ENCODE assay signal across 8 cellular contexts in the genomic region with DNA sequence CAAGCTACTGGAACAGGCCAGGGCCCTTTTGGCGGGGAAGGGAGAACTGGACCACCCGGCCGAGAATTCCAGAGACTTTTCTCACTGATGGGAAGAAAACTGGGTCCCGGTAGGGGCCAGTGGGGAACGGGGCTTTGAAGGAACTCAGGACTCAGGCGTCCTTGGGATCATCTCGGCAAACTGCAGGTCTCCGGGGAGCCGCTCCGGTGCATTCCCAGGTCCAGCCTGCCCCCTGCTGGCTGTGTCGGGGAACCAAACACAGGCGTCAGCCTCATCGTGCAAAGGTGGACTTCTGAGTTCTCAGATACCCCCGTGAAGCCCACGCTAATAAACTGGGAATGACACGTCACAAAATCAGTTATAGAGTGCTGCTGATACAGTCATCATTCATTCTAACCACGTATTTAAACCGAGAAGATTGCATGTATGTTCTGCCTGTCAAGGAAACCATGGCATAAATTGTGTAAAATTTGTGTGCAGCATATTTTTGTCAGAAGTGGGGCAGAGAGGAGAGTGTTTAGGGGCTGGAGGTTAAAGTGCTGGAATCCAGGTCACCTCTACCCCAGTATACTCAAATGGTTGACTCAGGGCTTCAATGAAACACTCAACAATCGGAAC.
A peak's percentile ranks its signal among the peaks of the same experiment; 100 is the strongest.
DNase-seq lines count a peak whose midpoint lies in the region; ATAC-seq and TF ChIP-seq lines count a peak whose summit lies in the region.

No MANE protein-coding gene starts in this region.

- H3K27ac ChIP-seq in parathyroid adenoma: no peak overlapping the region

- DNase-seq in AG20443 (ENCODE audit: low spot score) (peak; percentile 92), GM19240 (ENCODE audit: insufficient read length, low spot score) (peak; percentile 76), NCI-H748 (lab: John Stamatoyannopoulos, UW; ENCODE audit: unreplicated experiment) (peak; percentile 53), glomerular endothelial cell (ENCODE audit: extremely low read depth, low read depth, low spot score) (peak; percentile 7)
- DNase-seq in activated gamma-delta T cell treated with anti-CD3 and anti-CD28 coated beads, Interleukin-2, amount 50 U/mL, for 16 hours (ENCODE audit: low read depth): peak; percentile 5

- no peaks in the 10 kb centered on the region for H3K27me3 ChIP-seq in parathyroid adenoma (ENCODE audit: control insufficient read depth, insufficient read depth, low read length)

- ATAC-seq in HG03571 (IDR thresholded peaks at IDR 0.05; ENCODE audit: unreplicated experiment) (no peak), HG02981 (IDR thresholded peaks at IDR 0.05; ENCODE audit: unreplicated experiment) (no peak)

- H3K36me3 ChIP-seq in parathyroid adenoma (ENCODE audit: control insufficient read depth, insufficient read depth, low read length): no peaks in the 10 kb centered on the region

- no peaks in the 10 kb centered on the region for H3K9me3 ChIP-seq in parathyroid adenoma (ENCODE audit: control insufficient read depth, low read length)

- no peaks in the 10 kb centered on the region for H3K79me2 ChIP-seq in parathyroid adenoma

- H3K4me2 ChIP-seq in parathyroid adenoma (ENCODE audit: low read length): no peak overlapping the region

- H2AFZ ChIP-seq in parathyroid adenoma: no peak overlapping the region

- no peak overlapping the region for H3K9ac ChIP-seq in parathyroid adenoma

- no peak overlapping the region for H3K4me3 ChIP-seq in parathyroid adenoma (ENCODE audit: low read depth, low read length)

- TF ChIP-seq CTCF in parathyroid adenoma (IDR thresholded peaks at IDR 0.05): peak; percentile 83

- no peaks in the 10 kb centered on the region for H3K4me1 ChIP-seq in parathyroid adenoma

Comparison
In these comparisons a context has a peak if more than half of its experiments do, and no peak if none do; other contexts are left out.
1. DNase-seq: peak in every context shown above with its lines; median percentile 92 in AG20443; 76 in GM19240; 53 in NCI-H748; 7 in glomerular endothelial cell; 5 in activated gamma-delta T cell treated with anti-CD3 and anti-CD28 coated beads, Interleukin-2, amount 50 U/mL, for 16 hours.